In the genomic region with DNA sequence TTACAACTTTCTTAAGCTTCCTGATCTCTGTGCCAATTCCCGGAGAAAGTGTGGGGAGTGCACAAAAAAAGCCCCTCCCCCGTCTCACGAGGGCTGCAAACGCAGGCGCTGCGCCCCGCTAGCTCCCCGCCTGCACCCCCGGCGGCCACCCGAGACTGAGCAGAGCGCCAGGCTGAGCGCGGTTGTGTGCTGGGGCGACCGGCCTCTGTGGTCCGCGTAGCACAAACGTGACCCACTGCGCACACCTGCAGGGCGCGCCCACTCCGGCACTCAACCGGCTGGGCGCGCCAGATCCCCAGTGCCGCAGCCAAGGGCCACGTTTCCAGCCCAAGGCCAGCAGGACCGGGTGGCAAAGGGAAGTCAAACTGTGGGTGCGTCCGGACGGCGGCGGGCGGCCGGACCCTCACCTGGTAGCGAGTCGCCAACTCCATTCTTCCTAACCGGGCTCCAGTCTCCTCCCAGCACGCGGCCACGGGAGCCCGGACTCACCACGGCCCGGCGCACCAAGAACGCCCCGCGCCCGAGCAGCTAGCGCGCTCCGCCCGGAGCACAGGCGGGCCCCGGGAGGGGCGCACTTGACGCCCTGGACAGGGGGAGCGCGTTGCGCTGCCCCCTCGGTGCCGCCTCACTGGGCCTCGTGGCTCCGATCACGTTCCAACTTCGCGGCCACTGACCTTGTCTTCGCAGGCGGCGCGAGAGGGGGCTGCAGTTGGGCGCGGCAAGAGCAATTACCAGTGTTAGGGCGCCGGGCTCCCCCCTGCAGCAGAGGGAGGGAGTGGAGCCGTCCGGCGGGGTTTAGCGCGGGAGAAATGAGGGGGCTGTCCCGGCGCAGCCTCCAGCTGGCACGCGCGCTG, we compare ENCODE assay signal across 8 cellular contexts. TPM values are rescaled to one million over a fixed set of nuclear protein-coding genes. Genes with fewer than 3 reads are reported as not detected.
DNase-seq lines count a peak whose midpoint lies in the region; ATAC-seq and TF ChIP-seq lines count a peak whose summit lies in the region.

A gene with protein sequence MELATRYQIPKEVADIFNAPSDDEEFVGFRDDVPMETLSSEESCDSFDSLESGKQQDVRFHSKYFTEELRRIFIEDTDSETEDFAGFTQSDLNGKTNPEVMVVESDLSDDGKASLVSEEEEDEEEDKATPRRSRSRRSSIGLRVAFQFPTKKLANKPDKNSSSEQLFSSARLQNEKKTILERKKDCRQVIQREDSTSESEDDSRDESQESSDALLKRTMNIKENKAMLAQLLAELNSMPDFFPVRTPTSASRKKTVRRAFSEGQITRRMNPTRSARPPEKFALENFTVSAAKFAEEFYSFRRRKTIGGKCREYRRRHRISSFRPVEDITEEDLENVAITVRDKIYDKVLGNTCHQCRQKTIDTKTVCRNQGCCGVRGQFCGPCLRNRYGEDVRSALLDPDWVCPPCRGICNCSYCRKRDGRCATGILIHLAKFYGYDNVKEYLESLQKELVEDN (minus strand): TSS at position 526 of the 854 bp plus-strand sequence. CDS start 95 bp downstream, at position 431.

- H3K79me2 ChIP-seq in neural cell (replicated peaks; ENCODE audit: insufficient read depth, low read length) = no peaks in the 10 kb centered on the region

- no peaks in the 10 kb centered on the region for H3K9me3 Mint-ChIP-seq in activated T-helper 17 cell treated with anti-CD3 and anti-CD28 coated beads, Interleukin-2, amount 50 U/mL, for 72 hours

- TF ChIP-seq RAD21 in neural cell (conservative IDR thresholded peaks at IDR 0.05) = peak; percentile 13

- peaks cover 28% of the 10 kb centered on the region for H3K27me3 Mint-ChIP-seq in activated T-helper 17 cell treated with anti-CD3 and anti-CD28 coated beads, Interleukin-2, amount 50 U/mL, for 72 hours

- peaks cover 16% of the 10 kb centered on the region for H3K27me3 ChIP-seq in neural cell (ENCODE audit: insufficient read depth, low read depth, low read length)

- no peaks in the 10 kb centered on the region for H3K36me3 ChIP-seq in neural cell (ENCODE audit: insufficient read depth, low read length)

- peak within 1 kb of the TSS; percentile 36 for H2AFZ ChIP-seq in neural cell (ENCODE audit: low read depth, low read length)

- H3K4me1 Mint-ChIP-seq in activated T-helper 17 cell treated with anti-CD3 and anti-CD28 coated beads, Interleukin-2, amount 50 U/mL, for 72 hours = no peaks in the 10 kb centered on the region

- no peaks in the 10 kb centered on the region for H4K20me1 ChIP-seq in neural cell (ENCODE audit: insufficient read depth)

- no peaks in the 10 kb centered on the region for H3K9me2 ChIP-seq in neural cell (ENCODE audit: insufficient read depth, low read length)

- H3K4me3 ChIP-seq in fibroblast of the aortic adventitia (ENCODE audit: low read depth, low read length) (peak within 1 kb of the TSS; percentile 82), neural cell (ENCODE audit: low read length) (peak within 1 kb of the TSS; percentile 85)

- no peak within 1 kb of the TSS for H3K27ac ChIP-seq in neural cell (ENCODE audit: low read length)

- DNase-seq in DMS114 treated with DMSO at 0.1 percent for 48 hours (lab: John Stamatoyannopoulos, UW; ENCODE audit: unreplicated experiment) = peak; percentile 61
- DNase-seq in HUDEP-2 (lab: John Stamatoyannopoulos, UW; ENCODE audit: unreplicated experiment in 76 of 76) = peak in 74 of 76 experiments; percentile 5 to 92 (median 72)
- DNase-seq in OCI-M1 (lab: John Stamatoyannopoulos, UW) = peak; percentile 1
- peak; percentile 58 for DNase-seq in fibroblast of the aortic adventitia (ENCODE audit: low read depth)
- DNase-seq in superior temporal gyrus (ENCODE audit: extremely low spot score) = peak; percentile 57

- peak within 1 kb of the TSS; percentile 56 for H3K9ac ChIP-seq in neural cell (ENCODE audit: low read length)

- ATAC-seq in GM21447 (IDR thresholded peaks at IDR 0.05; ENCODE audit: unreplicated experiment) = peak; percentile 78
- ATAC-seq in activated T-helper 17 cell treated with anti-CD3 and anti-CD28 coated beads, Interleukin-2, amount 50 U/mL, for 72 hours (replicated peaks) = peak; percentile 87

- TF ChIP-seq CTCF in fibroblast of the aortic adventitia (IDR thresholded peaks at IDR 0.05; ENCODE audit: insufficient read depth, low read length) (no peak), neural cell (IDR thresholded peaks at IDR 0.05; ENCODE audit: poor library complexity, severe bottlenecking) (no peak)

- H3K27ac Mint-ChIP-seq in activated T-helper 17 cell treated with anti-CD3 and anti-CD28 coated beads, Interleukin-2, amount 50 U/mL, for 72 hours = peak within 1 kb of the TSS; percentile 90

- H3K36me3 Mint-ChIP-seq in activated T-helper 17 cell treated with anti-CD3 and anti-CD28 coated beads, Interleukin-2, amount 50 U/mL, for 72 hours (ENCODE audit: low read depth) = peaks cover 18% of the 10 kb centered on the region

- no peaks in the 10 kb centered on the region for H3K9me3 ChIP-seq in neural cell (ENCODE audit: low read length)

- peak within 1 kb of the TSS; percentile 81 for H3K4me3 Mint-ChIP-seq in activated T-helper 17 cell treated with anti-CD3 and anti-CD28 coated beads, Interleukin-2, amount 50 U/mL, for 72 hours

- peak within 1 kb of the TSS; percentile 53 for H3K4me2 ChIP-seq in neural cell (ENCODE audit: low read length)

- H3F3A ChIP-seq in neural cell (ENCODE audit: insufficient read depth, low read length, poor library complexity, severe bottlenecking) = peaks cover 3% of the 10 kb centered on the region

- TF ChIP-seq EP300 in neural cell (conservative IDR thresholded peaks at IDR 0.05; ENCODE audit: poor library complexity, severe bottlenecking) = no peak

TF ChIP-seq in neural cell, 6 proteins besides CTCF, POLR2A, EP300 and RAD21:
- no peak for TF ChIP-seq POLR2AphosphoS5 (IDR thresholded peaks at IDR 0.05)
- no peak for TF ChIP-seq TAF1 (IDR thresholded peaks at IDR 0.05; ENCODE audit: low read depth)
- peak; percentile 45 for TF ChIP-seq MXI1 (conservative IDR thresholded peaks at IDR 0.05; ENCODE audit: poor library complexity, severe bottlenecking)
- no peak for TF ChIP-seq SMC3 (conservative IDR thresholded peaks at IDR 0.05; ENCODE audit: poor library complexity)
- TF ChIP-seq, protein P1, sequence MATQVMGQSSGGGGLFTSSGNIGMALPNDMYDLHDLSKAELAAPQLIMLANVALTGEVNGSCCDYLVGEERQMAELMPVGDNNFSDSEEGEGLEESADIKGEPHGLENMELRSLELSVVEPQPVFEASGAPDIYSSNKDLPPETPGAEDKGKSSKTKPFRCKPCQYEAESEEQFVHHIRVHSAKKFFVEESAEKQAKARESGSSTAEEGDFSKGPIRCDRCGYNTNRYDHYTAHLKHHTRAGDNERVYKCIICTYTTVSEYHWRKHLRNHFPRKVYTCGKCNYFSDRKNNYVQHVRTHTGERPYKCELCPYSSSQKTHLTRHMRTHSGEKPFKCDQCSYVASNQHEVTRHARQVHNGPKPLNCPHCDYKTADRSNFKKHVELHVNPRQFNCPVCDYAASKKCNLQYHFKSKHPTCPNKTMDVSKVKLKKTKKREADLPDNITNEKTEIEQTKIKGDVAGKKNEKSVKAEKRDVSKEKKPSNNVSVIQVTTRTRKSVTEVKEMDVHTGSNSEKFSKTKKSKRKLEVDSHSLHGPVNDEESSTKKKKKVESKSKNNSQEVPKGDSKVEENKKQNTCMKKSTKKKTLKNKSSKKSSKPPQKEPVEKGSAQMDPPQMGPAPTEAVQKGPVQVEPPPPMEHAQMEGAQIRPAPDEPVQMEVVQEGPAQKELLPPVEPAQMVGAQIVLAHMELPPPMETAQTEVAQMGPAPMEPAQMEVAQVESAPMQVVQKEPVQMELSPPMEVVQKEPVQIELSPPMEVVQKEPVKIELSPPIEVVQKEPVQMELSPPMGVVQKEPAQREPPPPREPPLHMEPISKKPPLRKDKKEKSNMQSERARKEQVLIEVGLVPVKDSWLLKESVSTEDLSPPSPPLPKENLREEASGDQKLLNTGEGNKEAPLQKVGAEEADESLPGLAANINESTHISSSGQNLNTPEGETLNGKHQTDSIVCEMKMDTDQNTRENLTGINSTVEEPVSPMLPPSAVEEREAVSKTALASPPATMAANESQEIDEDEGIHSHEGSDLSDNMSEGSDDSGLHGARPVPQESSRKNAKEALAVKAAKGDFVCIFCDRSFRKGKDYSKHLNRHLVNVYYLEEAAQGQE (IDR thresholded peaks at IDR 0.05; ENCODE audit: borderline replicate concordance) = no peak
- TF ChIP-seq EZH2 (IDR thresholded peaks at IDR 0.05; ENCODE audit: borderline replicate concordance, insufficient read depth, low read length, poor library complexity, severe bottlenecking) = no peak

RNA-seq across cellular contexts. Expression of the gene that starts here (rescaled TPM):
- total RNA-seq in activated T-helper 17 cell treated with anti-CD3 and anti-CD28 coated beads, Interleukin-2, amount 50 U/mL, for 72 hours = 10 to 100 TPM; 47.6 to 62.4 TPM
- total RNA-seq in fibroblast of the aortic adventitia (ENCODE audit: low replicate concordance) = 39.1 and 116 TPM in 2 replicates
- 3.4 and 3.9 TPM in 2 replicates for polyA plus RNA-seq in neural cell
- polyA minus RNA-seq in neural cell = 3.9 and 7.3 TPM in 2 replicates

Comparison
In these comparisons a context has a peak if more than half of its experiments do, and no peak if none do; other contexts are left out.
1. DNase-seq: peak in every context shown above with its lines; median percentile 72 in HUDEP-2; 61 in DMS114 treated with DMSO at 0.1 percent for 48 hours; 58 in fibroblast of the aortic adventitia; 57 in superior temporal gyrus; 1 in OCI-M1.